ENCODE assay signal across 3 cellular contexts in the genomic region with DNA sequence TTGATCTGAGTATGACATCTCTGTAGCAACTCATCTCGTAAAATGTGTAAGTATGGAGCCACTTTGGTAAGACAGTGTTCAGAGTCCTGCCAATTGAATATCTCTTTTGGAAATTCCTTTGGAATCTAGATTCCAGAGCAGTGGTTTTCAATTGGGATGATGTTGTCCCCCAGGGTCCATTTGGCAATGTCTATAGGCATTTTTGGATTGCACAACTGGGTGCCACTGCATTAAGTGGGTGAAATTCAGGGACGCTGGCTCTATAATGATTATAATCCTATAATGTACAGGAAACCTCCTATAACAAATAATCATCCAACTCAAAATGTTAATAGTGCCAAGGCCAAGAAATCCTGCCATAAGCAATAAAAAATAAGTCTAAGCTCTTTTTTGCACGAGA.
"Had no signal": no experiment of that assay in that cellular context is flagged by ENCODE, and none has a peak within 500 bp of the region (broad histone marks: within the 10 kb centered on the region; RNA-seq: fewer than 3 reads in every experiment).

No MANE protein-coding gene starts in this region.

- H3K27ac ChIP-seq: HL-60, KMS-11 had no signal

- H3K4me3 ChIP-seq: K562 had no signal

- H3K9ac ChIP-seq: KMS-11 had no signal
